Comparison of ENCODE assay signal across 8 cellular contexts in genomic region chr14:21024668-21025373, GRCh38. TPM values are rescaled to one million over a fixed set of nuclear protein-coding genes. Genes with fewer than 3 reads are reported as not detected.
DNase-seq lines count a peak whose midpoint lies in the region; ATAC-seq, FAIRE-seq and TF ChIP-seq lines count a peak whose summit lies in the region.

TSS of gene NDRG2 (minus strand) at chr14:21025061. CDS start at chr14:21023315, 1,746 bp downstream.

- no peak for TF ChIP-seq POLR2A in stomach (IDR thresholded peaks at IDR 0.05)

- H3K18ac ChIP-seq in neuronal stem cell (ENCODE audit: low read length) = peak within 1 kb of the TSS; percentile 95

- H3K36me3 ChIP-seq in GM23338 (ENCODE audit: insufficient read depth) = no peaks in the 10 kb centered on the region
- H3K36me3 ChIP-seq in Panc1 (ENCODE audit: control insufficient read depth, insufficient read depth, low read length) = no peaks in the 10 kb centered on the region
- H3K36me3 ChIP-seq in neuronal stem cell (replicated peaks in 1 of 2; ENCODE audit: control insufficient read depth in 2 of 2, insufficient read depth in 2 of 2, low read length in 2 of 2) = no peaks in the 10 kb centered on the region
- H3K36me3 ChIP-seq in stomach = peaks cover 17 to 27% (median 24%) of the 10 kb centered on the region in 4 donors

- CTCF ChIA-PET in Panc1 (lab: Charles Lee) = no interaction called here

- H3K27ac Mint-ChIP-seq in GM23338 = peak within 1 kb of the TSS; percentile 91

- H2AK5ac ChIP-seq in neuronal stem cell (ENCODE audit: low read depth, low read length) = peak within 1 kb of the TSS; percentile 82

- DNase-seq in ACHN = peak; percentile 27
- DNase-seq in GM23338 (ENCODE audit: low spot score) = peak; percentile 95
- no peak for DNase-seq in Panc1 (ENCODE audit: low read depth, low spot score)
- peak; percentile 68 for DNase-seq in activated gamma-delta T cell (lab: John Stamatoyannopoulos, UW)
- DNase-seq in frontal cortex (ENCODE audit: low spot score in 2 of 2) = peak; percentile 79 to 86
- DNase-seq in neuronal stem cell (ENCODE audit: low spot score) = peak; percentile 64
- DNase-seq in stomach = peak; percentile 90

- no peaks in the 10 kb centered on the region; the same call in 2 of the 3 replicates for H3K9me3 Mint-ChIP-seq in GM23338

- peaks cover 39% of the 10 kb centered on the region for H3K4me1 Mint-ChIP-seq in GM23338

- no peak for TF ChIP-seq EP300 in stomach (IDR thresholded peaks at IDR 0.05)

- no peak within 1 kb of the TSS for H2BK5ac ChIP-seq in neuronal stem cell (ENCODE audit: low read length)

- H2BK120ac ChIP-seq in neuronal stem cell (ENCODE audit: low read depth, low read length) = no peak within 1 kb of the TSS

- peaks cover 30% of the 10 kb centered on the region for H3K27me3 ChIP-seq in GM23338 (ENCODE audit: insufficient read depth)
- H3K27me3 ChIP-seq in Panc1 (ENCODE audit: control insufficient read depth, insufficient read depth, low read length) = peaks cover 2% of the 10 kb centered on the region; the same call in 1 of the 2 replicates
- H3K27me3 ChIP-seq in neuronal stem cell (ENCODE audit: control insufficient read depth in 3 of 3, insufficient read depth in 3 of 3, low read depth in 1 of 3, low read length in 3 of 3) = peaks cover 8 to 88% (median 36%) of the 10 kb centered on the region in 3 experiments
- peaks cover 0 to 14% (median 0%) of the 10 kb centered on the region in 3 donors for H3K27me3 ChIP-seq in stomach

- H3K23ac ChIP-seq in neuronal stem cell (ENCODE audit: low read depth, low read length, poor library complexity) = peak within 1 kb of the TSS; percentile 75

- H3K4me3 ChIP-seq in GM23338 (peak within 1 kb of the TSS; percentile 70), Panc1 (ENCODE audit: low read depth in 2 of 2, low read length in 2 of 2) (peak within 1 kb of the TSS; percentile 36 to 40), neuronal stem cell (ENCODE audit: low read length in 2 of 2) (peak within 1 kb of the TSS; percentile 53 to 80), stomach (peak within 1 kb of the TSS; percentile 83 to 90 (median 86))

- no peaks in the 10 kb centered on the region for H3K9me2 ChIP-seq in GM23338 (ENCODE audit: insufficient read depth)

- peak within 1 kb of the TSS; percentile 97 for H3K14ac ChIP-seq in neuronal stem cell (ENCODE audit: low read length)

- no peaks in the 10 kb centered on the region for H4K20me1 ChIP-seq in GM23338 (replicated peaks; ENCODE audit: insufficient read depth)

- no peak within 1 kb of the TSS for H4K8ac ChIP-seq in neuronal stem cell (ENCODE audit: low read depth, low read length)

- H2BK12ac ChIP-seq in neuronal stem cell (ENCODE audit: low read length) = no peak within 1 kb of the TSS

- no peak for TF ChIP-seq CTCF in GM23338 (conservative IDR thresholded peaks at IDR 0.05; ENCODE audit: low read depth in 2 of 2)
- TF ChIP-seq CTCF in Panc1 (IDR thresholded peaks at IDR 0.05) = no peak
- TF ChIP-seq CTCF in stomach (IDR thresholded peaks at IDR 0.05) = no peak

- peak within 1 kb of the TSS; percentile 86 for H3K9ac ChIP-seq in neuronal stem cell (ENCODE audit: low read depth, low read length, poor library complexity)

- in situ Hi-C loops in ACHN (cut with HindIII; ENCODE audit: low pct_ligation_motif_present, low pct_unique_long_range_greater_than_20kb, low sequenced_read_pairs) = no loop called here
- in situ Hi-C loops in Panc1 (cut with HindIII; ENCODE audit: low pct_unique_long_range_greater_than_20kb, low sequenced_read_pairs) = no loop called here

- ATAC-seq in GM23338 (peak; percentile 79), Panc1 (peak; percentile 60), GM19395 (IDR thresholded peaks at IDR 0.05; ENCODE audit: unreplicated experiment) (no peak)

- peak within 1 kb of the TSS; percentile 91 for H3K4me3 Mint-ChIP-seq in GM23338

- H3F3A ChIP-seq in GM23338 (replicated peaks; ENCODE audit: low read depth) = peaks cover 7% of the 10 kb centered on the region; the same call in 1 of the 2 replicates

- FAIRE-seq in frontal cortex (lab: Jason Lieb, UNC) = no peak

- no peak within 1 kb of the TSS for H3K4ac ChIP-seq in neuronal stem cell (ENCODE audit: low read length)

- no peaks in the 10 kb centered on the region; the same call in 1 of the 2 replicates for H3K79me2 ChIP-seq in GM23338 (replicated peaks; ENCODE audit: insufficient read depth)

- H3K4me2 ChIP-seq in GM23338 = peak within 1 kb of the TSS; percentile 97
- H3K4me2 ChIP-seq in neuronal stem cell (ENCODE audit: insufficient read depth, low read length, poor library complexity, severe bottlenecking) = peak within 1 kb of the TSS; percentile 94

- peaks cover 16% of the 10 kb centered on the region for H3K36me3 Mint-ChIP-seq in GM23338 (ENCODE audit: low read depth)

- peak within 1 kb of the TSS; percentile 71 for H2BK15ac ChIP-seq in neuronal stem cell (ENCODE audit: low read length)

- intact Hi-C loops in Panc1 (cut with micrococcal nuclease; ENCODE audit: unreplicated experiment) = no loop called here
- intact Hi-C loops in stomach (cut with DNase I; ENCODE audit: low total_unique reads) = no loop called here

- H3K4me1 ChIP-seq in GM23338 (ENCODE audit: insufficient read depth) = peaks cover 31% of the 10 kb centered on the region
- H3K4me1 ChIP-seq in Panc1 (ENCODE audit: control insufficient read depth, insufficient read depth, low read length) = no peaks in the 10 kb centered on the region; the same call in 1 of the 2 replicates
- peaks cover 4 to 13% of the 10 kb centered on the region in 2 donors for H3K4me1 ChIP-seq in neuronal stem cell (ENCODE audit: control insufficient read depth in 2 of 2, insufficient read depth in 1 of 2, low read depth in 1 of 2, low read length in 2 of 2)
- peaks cover 12 to 63% (median 39%) of the 10 kb centered on the region in 4 donors for H3K4me1 ChIP-seq in stomach

- H3K9me3 ChIP-seq in Panc1 (ENCODE audit: control insufficient read depth, insufficient read depth, low read depth, low read length) (no peaks in the 10 kb centered on the region), neuronal stem cell (replicated peaks in 1 of 2; ENCODE audit: control insufficient read depth in 2 of 2, insufficient read depth in 1 of 2, low read depth in 1 of 2, low read length in 2 of 2) (peaks cover 0 to 6% of the 10 kb centered on the region in 2 donors), stomach (no peaks in the 10 kb centered on the region)

- POLR2A ChIA-PET in Panc1 (lab: Charles Lee) = no interaction called here

- H3K79me1 ChIP-seq in neuronal stem cell (ENCODE audit: low read depth, low read length) = no peaks in the 10 kb centered on the region

- peak within 1 kb of the TSS; percentile 59 for H4K91ac ChIP-seq in neuronal stem cell (ENCODE audit: low read depth, low read length, poor library complexity)

- peaks cover 31% of the 10 kb centered on the region for H3K27me3 Mint-ChIP-seq in GM23338 (ENCODE audit: insufficient read depth, low read depth, poor library complexity)

- H2AFZ ChIP-seq in GM23338 (peak within 1 kb of the TSS; percentile 95; the same call in 1 of the 2 replicates), neuronal stem cell (ENCODE audit: low read length) (peak within 1 kb of the TSS; percentile 93)

- WGBS in neuronal stem cell (ENCODE audit: extremely low coverage in 2 of 2, insufficient read length in 2 of 2, insufficient replicate concordance in 1 of 2), 2 donors = no CpG with 5 or more reads among the region's 68 CpGs
- WGBS in stomach, 5 donors = 0 to 2% (median 0%) methylated on average over 12 to 68 of the region's 68 CpGs

- H3K27ac ChIP-seq in GM23338 (ENCODE audit: low read depth) (peak within 1 kb of the TSS; percentile 94), Panc1 (ENCODE audit: low read length) (no peak within 1 kb of the TSS), neuronal stem cell (replicated peaks; ENCODE audit: low read length) (no peak within 1 kb of the TSS), stomach (peak within 1 kb of the TSS; percentile 75 to 91 (median 86))

- no TSS peak for BruUV-seq in Panc1 (replicated peaks; lab: Mats Ljungman, UMichigan)

TF ChIP-seq in GM23338, 12 proteins besides CTCF, POLR2A, EP300 and RAD21:
- TF ChIP-seq POLR2AphosphoS5 (IDR thresholded peaks at IDR 0.05; ENCODE audit: low read depth) (peak; percentile 45), NANOG (IDR thresholded peaks at IDR 0.05; ENCODE audit: borderline replicate concordance) (no peak)

RNA-seq across cellular contexts. Expression of gene NDRG2, which starts in this region (rescaled TPM):
- total RNA-seq in GM23338 (2014; rRNA removed; shearing (Covaris generic)) = 15.2 and 20.6 TPM in 2 replicates
- polyA plus RNA-seq in GM23338 (2016; fragmentation: Nextera tagmentation; extraction: Ambion mirVana) (8.8 and 10.5 TPM in 2 replicates), stomach (100 to 1,000 TPM in 1 of 3 donors, 10 to 100 TPM in 2; 92.1 to 194 (median 99.1) TPM)
- total RNA-seq in Panc1 (2021; ENCODE audit: unreplicated experiment) (1.6 TPM), frontal cortex (92.9 TPM), stomach (100 to 1,000 TPM in 3 of 5 donors, 10 to 100 TPM in 2; 61.3 to 418 (median 115) TPM)
- 1.1 TPM for polyA plus RNA-seq in Panc1 (2012; ENCODE audit: insufficient read length)
- 2.3 TPM for polyA plus RNA-seq in neuronal stem cell (2013, experiment 1 of 2)
- polyA plus RNA-seq in neuronal stem cell (2013, experiment 2 of 2) = 2.3 TPM

Comparison
In these comparisons a context has a peak if more than half of its experiments do, and no peak if none do; other contexts are left out.
1. H3K27ac ChIP-seq: peak in GM23338 (single experiment) and stomach (5 of 5); none in Panc1 (single experiment) and neuronal stem cell (single experiment).
2. Peak in every context shown above with its lines, with median percentiles within 50 percentile points of each other: H3K4me3 ChIP-seq.